In genomic region chr1:111907321-111907720, GRCh38 we compare ENCODE assay signal across 17 cellular contexts.
DNase-seq lines count a peak whose midpoint lies in the region; ATAC-seq and TF ChIP-seq lines count a peak whose summit lies in the region.
"Had no signal": no experiment of that assay in that cellular context is flagged by ENCODE, and none has a peak within 500 bp of the region (broad histone marks: within the 10 kb centered on the region; RNA-seq: fewer than 3 reads in every experiment).

No MANE protein-coding gene starts in this region.

- no peak overlapping the region for H3K27ac Mint-ChIP-seq in activated T-cell treated with anti-CD3 and anti-CD28 coated beads, Interleukin-2, amount 50 U/mL, for 72 hours
- H3K27ac Mint-ChIP-seq in brain: peak overlapping the region in 4 of 5 experiments; percentile 22 to 77 (median 54)
- H3K27ac Mint-ChIP-seq: CD8-positive, alpha-beta T cell; H9 had no signal

- 54 to 64% (median 59%) methylated on average over 3 of the region's 3 CpGs for WGBS in psoas muscle, 3 donors
- WGBS in gastroesophageal sphincter (ENCODE audit: low coverage in 1 of 2), 2 donors: 20 to 74% methylated on average over 1 to 3 of the region's 3 CpGs

- no peaks in the 10 kb centered on the region for H3K36me3 Mint-ChIP-seq in activated T-cell treated with anti-CD3 and anti-CD28 coated beads, Interleukin-2, amount 50 U/mL, for 72 hours (ENCODE audit: insufficient read depth in 2 of 2)
- H3K36me3 Mint-ChIP-seq in brain: no peaks in the 10 kb centered on the region
- H3K36me3 Mint-ChIP-seq: CD8-positive, alpha-beta T cell had no signal

- H3K4me1 ChIP-seq in psoas muscle (peaks cover 36% of the 10 kb centered on the region), gastroesophageal sphincter (peaks cover 0 to 53% (median 4%) of the 10 kb centered on the region in 3 donors)

- H3K27me3 Mint-ChIP-seq in activated T-cell treated with anti-CD3 and anti-CD28 coated beads, Interleukin-2, amount 50 U/mL, for 72 hours (ENCODE audit: low read depth): peaks cover 51% of the 10 kb centered on the region
- H3K27me3 Mint-ChIP-seq in brain: no peaks in the 10 kb centered on the region

- no peaks in the 10 kb centered on the region for H3K27me3 ChIP-seq in psoas muscle (ENCODE audit: insufficient read depth in 3 of 3, low read length in 2 of 3)
- no peaks in the 10 kb centered on the region for H3K27me3 ChIP-seq in gastroesophageal sphincter

- no peaks in the 10 kb centered on the region for H3K9me3 Mint-ChIP-seq in activated T-cell treated with anti-CD3 and anti-CD28 coated beads, Interleukin-2, amount 50 U/mL, for 72 hours
- H3K9me3 Mint-ChIP-seq in brain: no peaks in the 10 kb centered on the region
- H3K9me3 Mint-ChIP-seq: CD8-positive, alpha-beta T cell; H9 had no signal

- DNase-seq in activated T-cell treated with anti-CD3 and anti-CD28 coated beads, Interleukin-2, amount 50 U/mL, for 72 hours: peak; percentile 14 to 19
- no peak for DNase-seq in activated T-cell treated with anti-CD3 and anti-CD28 coated beads for 4 hours
- peak; percentile 62 for DNase-seq in NCI-H1694 treated with DMSO at 0.1 percent for 48 hours (lab: John Stamatoyannopoulos, UW)
- no peak for DNase-seq in psoas muscle
- no peak for DNase-seq in HT-29 (ENCODE audit: low spot score)
- DNase-seq: CD8-positive, alpha-beta T cell; H9; IMR-90; Kasumi-1; NCI-H1436 treated with DMSO at 0.1 percent for 48 hours; NCI-H2107; NCI-H345 had no signal

- H3K27ac ChIP-seq in psoas muscle (no peak overlapping the region), gastroesophageal sphincter (no peak overlapping the region)

- TF ChIP-seq POLR2A in gastroesophageal sphincter (IDR thresholded peaks at IDR 0.05): no peak

- H3K36me3 ChIP-seq in psoas muscle (ENCODE audit: insufficient read depth in 1 of 2, low read depth in 1 of 2) (no peaks in the 10 kb centered on the region), gastroesophageal sphincter (no peaks in the 10 kb centered on the region)

- TF ChIP-seq CTCF in brain (conservative IDR thresholded peaks at IDR 0.05) (no peak), psoas muscle (IDR thresholded peaks at IDR 0.05) (no peak), gastroesophageal sphincter (IDR thresholded peaks at IDR 0.05) (no peak)

- peaks cover 22% of the 10 kb centered on the region for H3K4me1 Mint-ChIP-seq in activated T-cell treated with anti-CD3 and anti-CD28 coated beads, Interleukin-2, amount 50 U/mL, for 72 hours (ENCODE audit: low read depth)
- H3K4me1 Mint-ChIP-seq in brain: peaks cover 93% of the 10 kb centered on the region

- no peak overlapping the region for H3K4me3 ChIP-seq in psoas muscle
- no peak overlapping the region for H3K4me3 ChIP-seq in gastroesophageal sphincter

- no peak overlapping the region for H3K4me3 Mint-ChIP-seq in activated T-cell treated with anti-CD3 and anti-CD28 coated beads, Interleukin-2, amount 50 U/mL, for 72 hours
- no peak overlapping the region for H3K4me3 Mint-ChIP-seq in brain
- H3K4me3 Mint-ChIP-seq: CD8-positive, alpha-beta T cell; H9 had no signal

- ATAC-seq in activated T-cell treated with anti-CD3 and anti-CD28 coated beads, Interleukin-2, amount 50 U/mL, for 72 hours (replicated peaks in 1 of 2): peak; percentile 60 to 69
- peak in 3 of 4 donors; percentile 49 to 62 (median 54) for ATAC-seq in psoas muscle
- ATAC-seq in gastroesophageal sphincter: no peak
- no peak for ATAC-seq in HG02938 (IDR thresholded peaks at IDR 0.05; ENCODE audit: unreplicated experiment)
- ATAC-seq: CD8-positive, alpha-beta T cell; Panc1; Right ventricle myocardium inferior had no signal

- TF ChIP-seq EP300 in gastroesophageal sphincter (IDR thresholded peaks at IDR 0.05): no peak

- H3K9me3 ChIP-seq in psoas muscle: no peaks in the 10 kb centered on the region
- H3K9me3 ChIP-seq in gastroesophageal sphincter: no peaks in the 10 kb centered on the region

- intact Hi-C loops in psoas muscle (cut with DNase I): no loop called here

Comparison
In these comparisons a context has a peak if more than half of its experiments do, and no peak if none do; other contexts are left out.
1. DNase-seq: peak in activated T-cell treated with anti-CD3 and anti-CD28 coated beads, Interleukin-2, amount 50 U/mL, for 72 hours (2 of 2) and NCI-H1694 treated with DMSO at 0.1 percent for 48 hours (single experiment); none in activated T-cell treated with anti-CD3 and anti-CD28 coated beads for 4 hours (single experiment), psoas muscle (0 of 2) and HT-29 (single experiment).
2. ATAC-seq: peak in activated T-cell treated with anti-CD3 and anti-CD28 coated beads, Interleukin-2, amount 50 U/mL, for 72 hours (2 of 2) and psoas muscle (3 of 4); none in gastroesophageal sphincter (single experiment) and HG02938 (single experiment).